Comparison of ENCODE assay signal across 1 cellular context in genomic region chr21:42864286-42864685, GRCh38.
TF ChIP-seq lines count a peak whose summit lies in the region.

No MANE protein-coding gene starts in this region.

TF ChIP-seq in K562, 482 proteins besides CTCF, POLR2A, EP300 and RAD21:
- TF ChIP-seq UBTF (IDR thresholded peaks at IDR 0.05; ENCODE audit: borderline replicate concordance in 1 of 2, low read depth in 2 of 2, low read length in 2 of 2) (no peak), POLR2G (IDR thresholded peaks at IDR 0.05; ENCODE audit: low read depth, low read length) (0 out of 2 replicates have a peak, but pooled peaks have one; percentile 36)
TF ChIP-seq in K562: peak in this region for 1.
